8 cellular contexts compared by ENCODE assay signal in genomic region chr6:133921249-133921859, GRCh38. TPM values are rescaled to one million over a fixed set of nuclear protein-coding genes. Genes with fewer than 3 reads are reported as not detected.
DNase-seq lines count a peak whose midpoint lies in the region; ATAC-seq and TF ChIP-seq lines count a peak whose summit lies in the region.

No MANE protein-coding gene starts in this region.

- peak in 3 of 4 donors; percentile 63 to 79 (median 72) for ATAC-seq in psoas muscle

- intact Hi-C loops in psoas muscle (cut with DNase I): loop anchor here (5.0 to 10.0 kb wide), 2 partner anchors 51 to 143 kb away; no protein-coding TSS in a partner anchor

- peak; percentile 73 for TF ChIP-seq CTCF in psoas muscle (IDR thresholded peaks at IDR 0.05)

- WGBS in psoas muscle, 3 donors: 22 to 27% (median 25%) methylated on average over 6 of the region's 6 CpGs

- no peaks in the 10 kb centered on the region for H3K4me1 ChIP-seq in psoas muscle

- H3K36me3 ChIP-seq in SK-N-MC (ENCODE audit: insufficient read depth, low read length) (no peaks in the 10 kb centered on the region), psoas muscle (ENCODE audit: insufficient read depth in 1 of 2, low read depth in 1 of 2) (no peaks in the 10 kb centered on the region)

- H3K27me3 ChIP-seq in psoas muscle (ENCODE audit: insufficient read depth in 3 of 3, low read length in 2 of 3): no peaks in the 10 kb centered on the region

- H3K9me3 ChIP-seq in SK-N-MC (ENCODE audit: low read depth, low read length) (no peaks in the 10 kb centered on the region), psoas muscle (no peaks in the 10 kb centered on the region)

- DNase-seq in DMS53 (lab: John Stamatoyannopoulos, UW): peak; percentile 88
- DNase-seq in GOT3 (lab: John Stamatoyannopoulos, UW): peak; percentile 23
- peak; percentile 74 for DNase-seq in MV-4-11 (lab: John Stamatoyannopoulos, UW)
- DNase-seq in SK-N-MC (ENCODE audit: low read depth, low spot score): peak; percentile 64
- DNase-seq in activated naive CD4-positive, alpha-beta T cell treated with Interleukin-2 at 50 U/mL for 16 hours: peak; percentile 70
- peak; percentile 82 for DNase-seq in glomerular visceral epithelial cell (ENCODE audit: extremely low spot score)
- peak; percentile 67 to 74 for DNase-seq in psoas muscle
- no peak for DNase-seq in mesenteric fat pad (ENCODE audit: low spot score)

- no peak overlapping the region for H3K9ac ChIP-seq in SK-N-MC (ENCODE audit: insufficient read length)

- H3K4me3 ChIP-seq in SK-N-MC: no peak overlapping the region
- no peak overlapping the region for H3K4me3 ChIP-seq in psoas muscle

- H3K27ac ChIP-seq in SK-N-MC: no peak overlapping the region
- no peak overlapping the region for H3K27ac ChIP-seq in psoas muscle

RNA-seq across cellular contexts. Expression of gene TBPL1, which starts 31.7 kb away (rescaled TPM):
- total RNA-seq in psoas muscle: 10 to 100 TPM in 1 of 4 donors, 1 to 10 TPM in 3; 7.5 to 11.0 (median 8.7) TPM
- polyA plus RNA-seq in psoas muscle: 10 to 100 TPM; 11.7 to 17.7 (median 13.7) TPM
- 16.5 TPM for total RNA-seq in mesenteric fat pad

RNA-seq across cellular contexts. Expression of gene TCF21, which starts 32.4 kb away (rescaled TPM):
- total RNA-seq in psoas muscle (under 1 TPM in 3 of 4 donors, not detected in 1; 0.11 to 0.38 (median 0.32) TPM), mesenteric fat pad (5.2 TPM)
- under 1 TPM in 2 of 3 donors, not detected in 1; 0.01 to 0.04 TPM for polyA plus RNA-seq in psoas muscle
